17 cellular contexts compared by ENCODE assay signal in the genomic region with DNA sequence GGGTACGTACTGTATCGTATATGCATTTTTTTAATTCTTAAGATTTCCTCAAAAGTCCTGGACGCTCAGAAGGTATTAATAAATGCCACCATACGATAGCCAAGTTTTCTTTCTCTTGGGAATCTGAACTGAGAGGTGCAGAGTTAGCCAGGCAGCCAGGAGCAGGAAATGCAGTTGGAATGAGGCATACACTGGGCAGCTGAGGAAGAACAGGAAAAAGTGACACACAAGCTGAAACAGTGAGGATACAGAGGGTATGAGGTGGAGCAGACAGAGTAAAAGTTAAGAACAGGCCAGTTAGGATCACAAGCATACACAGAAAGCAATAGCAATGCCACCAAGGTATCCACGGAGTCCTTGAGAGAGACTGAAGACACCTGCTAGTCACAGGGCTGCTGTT. TPM values are rescaled to one million over a fixed set of nuclear protein-coding genes. Genes with fewer than 3 reads are reported as not detected.
"Had no signal": no experiment of that assay in that cellular context is flagged by ENCODE, and none has a peak within 500 bp of the region (broad histone marks: within the 10 kb centered on the region; RNA-seq: fewer than 3 reads in every experiment).

No MANE protein-coding gene starts in this region.

- H3K9me3 Mint-ChIP-seq: activated CD4-positive, alpha-beta T cell treated with anti-CD3 and anti-CD28 coated beads, Interleukin-2, amount 10 ng/mL, durations not matched to agents 7 days and 5 days; activated naive CD8-positive, alpha-beta T cell treated with anti-CD3 and anti-CD28 coated beads, Interleukin-2, amount 10 ng/mL, durations not matched to agents 7 days and 5 days; activated T-helper 1 cell treated with anti-CD3 and anti-CD28 coated beads, Interleukin-12 subunit alpha, Interleukin-12 subunit beta, Interleukin-2, Interleukin-4 antibody, amounts not matched to agents 30 ng/mL and 10 ng/mL and 1 ng/mL, durations not matched to agents 14 hours and 24 hours and 36 hours; neural progenitor cell; stimulated activated naive CD8-positive, alpha-beta T cell treated with anti-CD3 and anti-CD28 coated beads, Interleukin-15, amount 100 ng/mL, for 72 hours had no signal

- H3K36me3 ChIP-seq: breast epithelium had no signal

- H3K4me3 ChIP-seq: breast epithelium, neural progenitor cell, psoas muscle, sigmoid colon had no signal

- H3K27ac ChIP-seq: breast epithelium, neural progenitor cell, psoas muscle had no signal

- H3K4me1 ChIP-seq: breast epithelium, neural progenitor cell, psoas muscle, sigmoid colon had no signal

- H3K4me3 Mint-ChIP-seq: activated B cell treated with CpG ODN at 0.5 μM for 24 hours; activated CD4-positive, alpha-beta T cell treated with anti-CD3 and anti-CD28 coated beads, Interleukin-2, amount 10 ng/mL, durations not matched to agents 7 days and 5 days; activated naive CD8-positive, alpha-beta T cell treated with anti-CD3 and anti-CD28 coated beads, Interleukin-2, amount 10 ng/mL, durations not matched to agents 7 days and 5 days; activated T-helper 1 cell treated with anti-CD3 and anti-CD28 coated beads, Interleukin-12 subunit alpha, Interleukin-12 subunit beta, Interleukin-2, Interleukin-4 antibody, amounts not matched to agents 30 ng/mL and 10 ng/mL and 1 ng/mL, durations not matched to agents 14 hours and 24 hours and 36 hours; neural progenitor cell; stimulated activated naive CD8-positive, alpha-beta T cell treated with anti-CD3 and anti-CD28 coated beads, Interleukin-15, amount 100 ng/mL, for 72 hours had no signal

- H3K27me3 Mint-ChIP-seq: activated B cell treated with CpG ODN at 0.5 μM for 24 hours; activated CD4-positive, alpha-beta T cell treated with anti-CD3 and anti-CD28 coated beads, Interleukin-2, amount 10 ng/mL, durations not matched to agents 7 days and 5 days; activated naive CD8-positive, alpha-beta T cell treated with anti-CD3 and anti-CD28 coated beads, Interleukin-2, amount 10 ng/mL, durations not matched to agents 7 days and 5 days; stimulated activated naive CD8-positive, alpha-beta T cell treated with anti-CD3 and anti-CD28 coated beads, Interleukin-15, amount 100 ng/mL, for 72 hours had no signal

- DNase-seq: activated B cell treated with CpG ODN at 0.5 μM for 24 hours; activated CD4-positive, alpha-beta T cell treated with anti-CD3 and anti-CD28 coated beads, Interleukin-2, amount 10 ng/mL, durations not matched to agents 7 days and 5 days; activated CD8-positive, alpha-beta memory T cell treated with anti-CD3 and anti-CD28 coated beads for 24 hours; activated naive CD8-positive, alpha-beta T cell treated with anti-CD3 and anti-CD28 coated beads, Interleukin-2, amount 10 ng/mL, durations not matched to agents 7 days and 5 days; anterior cingulate cortex; foreskin melanocyte; head of caudate nucleus; mammary epithelial cell; psoas muscle; sigmoid colon; stimulated activated CD4-positive, alpha-beta T cell treated with anti-CD3 and anti-CD28 coated beads, Interleukin-1b, Interleukin-23, amount 100 ng/mL, for 48 hours; stimulated activated naive CD8-positive, alpha-beta T cell treated with anti-CD3 and anti-CD28 coated beads, Interleukin-15, amount 100 ng/mL, for 72 hours; SW 1271 had no signal

- H3K27me3 ChIP-seq: breast epithelium, neural progenitor cell, sigmoid colon had no signal

- H3K4me1 Mint-ChIP-seq: activated B cell treated with CpG ODN at 0.5 μM for 24 hours; activated naive CD8-positive, alpha-beta T cell treated with anti-CD3 and anti-CD28 coated beads, Interleukin-2, amount 10 ng/mL, durations not matched to agents 7 days and 5 days; neural progenitor cell; stimulated activated naive CD8-positive, alpha-beta T cell treated with anti-CD3 and anti-CD28 coated beads, Interleukin-15, amount 100 ng/mL, for 72 hours had no signal

- H3K9me3 ChIP-seq: breast epithelium, psoas muscle, sigmoid colon had no signal

- H3K27ac Mint-ChIP-seq: activated B cell treated with CpG ODN at 0.5 μM for 24 hours; activated CD4-positive, alpha-beta T cell treated with anti-CD3 and anti-CD28 coated beads, Interleukin-2, amount 10 ng/mL, durations not matched to agents 7 days and 5 days; activated naive CD8-positive, alpha-beta T cell treated with anti-CD3 and anti-CD28 coated beads, Interleukin-2, amount 10 ng/mL, durations not matched to agents 7 days and 5 days; activated T-helper 1 cell treated with anti-CD3 and anti-CD28 coated beads, Interleukin-12 subunit alpha, Interleukin-12 subunit beta, Interleukin-2, Interleukin-4 antibody, amounts not matched to agents 30 ng/mL and 10 ng/mL and 1 ng/mL, durations not matched to agents 14 hours and 24 hours and 36 hours; neural progenitor cell; stimulated activated naive CD8-positive, alpha-beta T cell treated with anti-CD3 and anti-CD28 coated beads, Interleukin-15, amount 100 ng/mL, for 72 hours had no signal

- ATAC-seq: stimulated activated naive CD8-positive, alpha-beta T cell treated with anti-CD3 and anti-CD28 coated beads, Interleukin-15, amount 100 ng/mL, for 72 hours had no signal

RNA-seq across cellular contexts. Expression of a gene that starts 59.1 kb away (rescaled TPM):
- total RNA-seq: activated CD4-positive, alpha-beta T cell treated with anti-CD3 and anti-CD28 coated beads, Interleukin-2, amount 10 ng/mL, durations not matched to agents 7 days and 5 days; activated T-helper 1 cell treated with anti-CD3 and anti-CD28 coated beads, Interleukin-12 subunit alpha, Interleukin-12 subunit beta, Interleukin-2, Interleukin-4 antibody, amounts not matched to agents 30 ng/mL and 10 ng/mL and 1 ng/mL, durations not matched to agents 14 hours and 24 hours and 36 hours; T-helper 2 cell treated with Interferon-gamma antibody and Interleukin-4, amounts not matched to agents 100 ng/mL and 5 ng/mL, for 36 hours had no signal
